In genomic region chr7:33632840-33633239, GRCh38 we compare ENCODE assay signal across 35 cellular contexts.
"Had no signal": no experiment of that assay in that cellular context is flagged by ENCODE, and none has a peak within 500 bp of the region (broad histone marks: within the 10 kb centered on the region; RNA-seq: fewer than 3 reads in every experiment).

No MANE protein-coding gene starts in this region.

- DNase-seq: activated B cell treated with CpG ODN at 0.5 μM for 24 hours; activated CD4-positive, alpha-beta memory T cell treated with anti-CD3 and anti-CD28 coated beads, Interleukin-2, amount 10 ng/mL, durations not matched to agents 7 days and 5 days; activated CD4-positive, alpha-beta T cell treated with anti-CD3 and anti-CD28 coated beads for 1 hour; activated CD4-positive, alpha-beta T cell treated with anti-CD3 and anti-CD28 coated beads for 36 hours; activated CD4-positive, alpha-beta T cell treated with anti-CD3 and anti-CD28 coated beads for 48 hours; activated CD4-positive, alpha-beta T cell treated with anti-CD3 and anti-CD28 coated beads, Interleukin-2, amount 10 ng/mL, durations not matched to agents 7 days and 5 days; activated CD4-positive, alpha-beta T cell treated with anti-CD3 and anti-CD28 coated beads, Interleukin-2, amount 50 U/mL, for 48 hours; activated CD8-positive, alpha-beta memory T cell treated with anti-CD3 and anti-CD28 coated beads for 24 hours; activated CD8-positive, alpha-beta memory T cell treated with anti-CD3 and anti-CD28 coated beads, Interleukin-2, amount 10 ng/mL, durations not matched to agents 7 days and 5 days; activated CD8-positive, alpha-beta memory T cell treated with anti-CD3 and anti-CD28 coated beads, Interleukin-2, amount 50 U/mL, for 48 hours; activated CD8-positive, alpha-beta T cell treated with anti-CD3 and anti-CD28 coated beads, Interleukin-2, amount 10 ng/mL, durations not matched to agents 7 days and 5 days; activated effector memory CD4-positive, alpha-beta T cell treated with Interleukin-2 at 50 U/mL for 16 hours; activated gamma-delta T cell; activated naive CD4-positive, alpha-beta T cell treated with anti-CD3 and anti-CD28 coated beads, Interleukin-2, amount 10 ng/mL, durations not matched to agents 7 days and 5 days; activated naive CD4-positive, alpha-beta T cell treated with Interleukin-2 at 50 U/mL for 16 hours; activated naive CD8-positive, alpha-beta T cell treated with anti-CD3 and anti-CD28 coated beads, Interleukin-2, amount 10 ng/mL, durations not matched to agents 7 days and 5 days; activated naive CD8-positive, alpha-beta T cell treated with anti-CD3 and anti-CD28 coated beads, Interleukin-2, amount 50 U/mL, for 24 hours; activated T-cell treated with anti-CD3 and anti-CD28 coated beads, Interleukin-2, amount 50 U/mL, for 24 hours; activated T-cell treated with anti-CD3 and anti-CD28 coated beads, Interleukin-2, amount 50 U/mL, for 48 hours; amygdala; anterior cingulate cortex; caudate nucleus; T-helper 1 cell; T-helper 2 cell; T-helper 9 cell had no signal

- H3K9me3 Mint-ChIP-seq: activated B cell treated with CpG ODN at 0.5 μM for 24 hours; activated CD4-positive, alpha-beta memory T cell treated with anti-CD3 and anti-CD28 coated beads, Interleukin-2, amount 10 ng/mL, durations not matched to agents 7 days and 5 days; activated CD4-positive, alpha-beta T cell treated with anti-CD3 and anti-CD28 coated beads, Interleukin-2, amount 10 ng/mL, durations not matched to agents 7 days and 5 days; activated naive CD4-positive, alpha-beta T cell treated with anti-CD3 and anti-CD28 coated beads, Interleukin-2, amount 10 ng/mL, durations not matched to agents 7 days and 5 days; activated naive CD4-positive, alpha-beta T cell treated with anti-CD3 and anti-CD28 coated beads, Interleukin-2, amount 50 U/mL, for 24 hours; activated naive CD8-positive, alpha-beta T cell treated with anti-CD3 and anti-CD28 coated beads, Interleukin-2, amount 10 ng/mL, durations not matched to agents 7 days and 5 days; activated naive CD8-positive, alpha-beta T cell treated with anti-CD3 and anti-CD28 coated beads, Interleukin-2, amount 50 U/mL, for 24 hours; activated T-cell treated with anti-CD3 and anti-CD28 coated beads, Interleukin-2, amount 50 U/mL, for 24 hours; activated T-helper 2 cell treated with anti-CD3 and anti-CD28 coated beads, Interferon-gamma antibody, Interleukin-2, Interleukin-4, amounts not matched to agents 10 μg/mL and 5 μg/mL and 100 μg/mL, durations not matched to agents 14 hours and 24 hours and 36 hours; brain; central memory CD8-positive, alpha-beta T cell; T-helper 1 cell treated with Interleukin-12 subunit alpha and Interleukin-12 subunit beta and Interleukin-4 antibody, amounts not matched to agents 30 μg/mL and 1 μg/mL, for 36 hours; T-helper 2 cell treated with Interferon-gamma antibody and Interleukin-4, amounts not matched to agents 5 μg/mL and 100 μg/mL, for 36 hours had no signal

- H3K27ac ChIP-seq: ascending aorta, cardiac muscle cell, VCaP had no signal

- H3K36me3 ChIP-seq: cardiac muscle cell had no signal

- H3K27me3 Mint-ChIP-seq: activated B cell treated with CpG ODN at 0.5 μM for 24 hours; activated CD4-positive, alpha-beta memory T cell treated with anti-CD3 and anti-CD28 coated beads, Interleukin-2, amount 10 ng/mL, durations not matched to agents 7 days and 5 days; activated CD4-positive, alpha-beta T cell treated with anti-CD3 and anti-CD28 coated beads for 36 hours; activated CD4-positive, alpha-beta T cell treated with anti-CD3 and anti-CD28 coated beads, Interleukin-2, amount 10 ng/mL, durations not matched to agents 7 days and 5 days; activated CD8-positive, alpha-beta memory T cell treated with anti-CD3 and anti-CD28 coated beads, Interleukin-2, amount 10 ng/mL, durations not matched to agents 7 days and 5 days; activated naive CD4-positive, alpha-beta T cell treated with anti-CD3 and anti-CD28 coated beads, Interleukin-2, amount 10 ng/mL, durations not matched to agents 7 days and 5 days; activated naive CD4-positive, alpha-beta T cell treated with anti-CD3 and anti-CD28 coated beads, Interleukin-2, amount 50 U/mL, for 24 hours; activated naive CD8-positive, alpha-beta T cell; activated naive CD8-positive, alpha-beta T cell treated with anti-CD3 and anti-CD28 coated beads, Interleukin-2, amount 10 ng/mL, durations not matched to agents 7 days and 5 days; activated naive CD8-positive, alpha-beta T cell treated with anti-CD3 and anti-CD28 coated beads, Interleukin-2, amount 50 U/mL, for 24 hours; activated T-cell treated with anti-CD3 and anti-CD28 coated beads, Interleukin-2, amount 50 U/mL, for 24 hours; brain; central memory CD8-positive, alpha-beta T cell had no signal

- H3K9me3 ChIP-seq: ascending aorta had no signal

- H3K4me3 Mint-ChIP-seq: activated B cell treated with CpG ODN at 0.5 μM for 24 hours; activated CD4-positive, alpha-beta memory T cell treated with anti-CD3 and anti-CD28 coated beads, Interleukin-2, amount 10 ng/mL, durations not matched to agents 7 days and 5 days; activated CD4-positive, alpha-beta T cell treated with anti-CD3 and anti-CD28 coated beads for 36 hours; activated CD4-positive, alpha-beta T cell treated with anti-CD3 and anti-CD28 coated beads, Interleukin-2, amount 10 ng/mL, durations not matched to agents 7 days and 5 days; activated CD8-positive, alpha-beta memory T cell treated with anti-CD3 and anti-CD28 coated beads, Interleukin-2, amount 10 ng/mL, durations not matched to agents 7 days and 5 days; activated CD8-positive, alpha-beta T cell treated with anti-CD3 and anti-CD28 coated beads, Interleukin-2, amount 10 ng/mL, durations not matched to agents 7 days and 5 days; activated naive CD4-positive, alpha-beta T cell treated with anti-CD3 and anti-CD28 coated beads, Interleukin-2, amount 10 ng/mL, durations not matched to agents 7 days and 5 days; activated naive CD4-positive, alpha-beta T cell treated with anti-CD3 and anti-CD28 coated beads, Interleukin-2, amount 50 U/mL, for 24 hours; activated naive CD8-positive, alpha-beta T cell; activated naive CD8-positive, alpha-beta T cell treated with anti-CD3 and anti-CD28 coated beads, Interleukin-2, amount 10 ng/mL, durations not matched to agents 7 days and 5 days; activated naive CD8-positive, alpha-beta T cell treated with anti-CD3 and anti-CD28 coated beads, Interleukin-2, amount 50 U/mL, for 24 hours; activated T-cell treated with anti-CD3 and anti-CD28 coated beads, Interleukin-2, amount 50 U/mL, for 24 hours; brain; central memory CD8-positive, alpha-beta T cell; T-helper 1 cell treated with Interleukin-12 subunit alpha and Interleukin-12 subunit beta and Interleukin-4 antibody, amounts not matched to agents 30 μg/mL and 1 μg/mL, for 36 hours; T-helper 2 cell treated with Interferon-gamma antibody and Interleukin-4, amounts not matched to agents 5 μg/mL and 100 μg/mL, for 36 hours had no signal

- H3K4me1 Mint-ChIP-seq: activated B cell treated with CpG ODN at 0.5 μM for 24 hours; activated CD4-positive, alpha-beta memory T cell treated with anti-CD3 and anti-CD28 coated beads, Interleukin-2, amount 10 ng/mL, durations not matched to agents 7 days and 5 days; activated CD4-positive, alpha-beta T cell treated with anti-CD3 and anti-CD28 coated beads for 36 hours; activated CD4-positive, alpha-beta T cell treated with anti-CD3 and anti-CD28 coated beads, Interleukin-2, amount 10 ng/mL, durations not matched to agents 7 days and 5 days; activated CD8-positive, alpha-beta memory T cell treated with anti-CD3 and anti-CD28 coated beads, Interleukin-2, amount 10 ng/mL, durations not matched to agents 7 days and 5 days; activated naive CD4-positive, alpha-beta T cell treated with anti-CD3 and anti-CD28 coated beads, Interleukin-2, amount 10 ng/mL, durations not matched to agents 7 days and 5 days; activated naive CD4-positive, alpha-beta T cell treated with anti-CD3 and anti-CD28 coated beads, Interleukin-2, amount 50 U/mL, for 24 hours; activated naive CD8-positive, alpha-beta T cell treated with anti-CD3 and anti-CD28 coated beads, Interleukin-2, amount 10 ng/mL, durations not matched to agents 7 days and 5 days; activated naive CD8-positive, alpha-beta T cell treated with anti-CD3 and anti-CD28 coated beads, Interleukin-2, amount 50 U/mL, for 24 hours; central memory CD8-positive, alpha-beta T cell had no signal

- H3K27me3 ChIP-seq: ascending aorta, cardiac muscle cell had no signal

- H3K27ac Mint-ChIP-seq: activated B cell treated with CpG ODN at 0.5 μM for 24 hours; activated CD4-positive, alpha-beta memory T cell treated with anti-CD3 and anti-CD28 coated beads, Interleukin-2, amount 10 ng/mL, durations not matched to agents 7 days and 5 days; activated CD4-positive, alpha-beta T cell treated with anti-CD3 and anti-CD28 coated beads for 36 hours; activated CD4-positive, alpha-beta T cell treated with anti-CD3 and anti-CD28 coated beads, Interleukin-2, amount 10 ng/mL, durations not matched to agents 7 days and 5 days; activated CD8-positive, alpha-beta memory T cell treated with anti-CD3 and anti-CD28 coated beads, Interleukin-2, amount 10 ng/mL, durations not matched to agents 7 days and 5 days; activated CD8-positive, alpha-beta T cell treated with anti-CD3 and anti-CD28 coated beads, Interleukin-2, amount 10 ng/mL, durations not matched to agents 7 days and 5 days; activated naive CD4-positive, alpha-beta T cell treated with anti-CD3 and anti-CD28 coated beads, Interleukin-2, amount 10 ng/mL, durations not matched to agents 7 days and 5 days; activated naive CD4-positive, alpha-beta T cell treated with anti-CD3 and anti-CD28 coated beads, Interleukin-2, amount 50 U/mL, for 24 hours; activated naive CD8-positive, alpha-beta T cell; activated naive CD8-positive, alpha-beta T cell treated with anti-CD3 and anti-CD28 coated beads, Interleukin-2, amount 10 ng/mL, durations not matched to agents 7 days and 5 days; activated naive CD8-positive, alpha-beta T cell treated with anti-CD3 and anti-CD28 coated beads, Interleukin-2, amount 50 U/mL, for 24 hours; activated T-cell treated with anti-CD3 and anti-CD28 coated beads, Interleukin-2, amount 50 U/mL, for 24 hours; activated T-helper 2 cell treated with anti-CD3 and anti-CD28 coated beads, Interferon-gamma antibody, Interleukin-2, Interleukin-4, amounts not matched to agents 10 μg/mL and 5 μg/mL and 100 μg/mL, durations not matched to agents 14 hours and 24 hours and 36 hours; brain; T-helper 1 cell treated with Interleukin-12 subunit alpha and Interleukin-12 subunit beta and Interleukin-4 antibody, amounts not matched to agents 30 μg/mL and 1 μg/mL, for 36 hours; T-helper 2 cell treated with Interferon-gamma antibody and Interleukin-4, amounts not matched to agents 5 μg/mL and 100 μg/mL, for 36 hours had no signal

- H3K4me3 ChIP-seq: ascending aorta, cardiac muscle cell had no signal

- H3K4me1 ChIP-seq: ascending aorta had no signal

- ATAC-seq: activated CD4-positive, alpha-beta T cell treated with anti-CD3 and anti-CD28 coated beads for 36 hours; activated CD8-positive, alpha-beta memory T cell treated with anti-CD3 and anti-CD28 coated beads, Interleukin-2, amount 10 ng/mL, durations not matched to agents 7 days and 5 days; activated CD8-positive, alpha-beta T cell treated with anti-CD3 and anti-CD28 coated beads, Interleukin-2, amount 10 ng/mL, durations not matched to agents 7 days and 5 days; activated naive CD8-positive, alpha-beta T cell treated with anti-CD3 and anti-CD28 coated beads, Interleukin-2, amount 50 U/mL, for 24 hours had no signal

- H3K36me3 Mint-ChIP-seq: activated CD8-positive, alpha-beta memory T cell treated with anti-CD3 and anti-CD28 coated beads, Interleukin-2, amount 10 ng/mL, durations not matched to agents 7 days and 5 days; activated naive CD4-positive, alpha-beta T cell treated with anti-CD3 and anti-CD28 coated beads, Interleukin-2, amount 10 ng/mL, durations not matched to agents 7 days and 5 days; activated naive CD8-positive, alpha-beta T cell; activated naive CD8-positive, alpha-beta T cell treated with anti-CD3 and anti-CD28 coated beads, Interleukin-2, amount 10 ng/mL, durations not matched to agents 7 days and 5 days; brain had no signal
